Comparison of ENCODE assay signal across 22 cellular contexts in the genomic region with DNA sequence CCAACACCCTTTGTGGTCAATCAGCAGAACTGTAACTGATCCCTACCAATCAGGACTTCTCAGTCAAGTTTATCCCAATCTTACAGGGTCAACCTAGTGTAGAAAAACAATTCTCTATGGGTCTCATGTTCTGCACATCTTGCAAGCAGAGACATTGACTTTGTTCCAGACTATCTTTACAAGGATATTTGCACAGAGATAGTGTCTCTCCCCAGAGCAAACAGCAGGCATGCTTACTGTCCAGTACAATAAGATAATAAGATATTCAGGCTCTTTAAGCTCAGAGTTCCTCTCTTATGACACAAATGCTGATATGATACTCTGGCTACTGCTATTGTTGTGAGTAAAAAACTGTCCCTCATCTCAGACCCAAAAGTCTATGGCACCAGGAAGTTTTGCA. TPM values are rescaled to one million over a fixed set of nuclear protein-coding genes. Genes with fewer than 3 reads are reported as not detected.
"Had no signal": no experiment of that assay in that cellular context is flagged by ENCODE, and none has a peak within 500 bp of the region (broad histone marks: within the 10 kb centered on the region; RNA-seq: fewer than 3 reads in every experiment).

No MANE protein-coding gene starts in this region.

- H3K4me1 ChIP-seq: lower lobe of right lung, psoas muscle, tibial nerve, upper lobe of left lung had no signal

- ATAC-seq: effector memory CD8-positive, alpha-beta T cell; left ventricle myocardium superior; lower lobe of right lung; naive thymus-derived CD8-positive, alpha-beta T cell; psoas muscle; right cardiac atrium; stimulated activated naive B cell treated with anti-CD40 and anti-IgM and Interleukin-4, amounts not matched to agents 10 μg/mL and 1 μg/mL and 100 μg/mL, for 72 hours had no signal

- H3K9me3 ChIP-seq: lower lobe of right lung, psoas muscle, thoracic aorta, tibial nerve, upper lobe of left lung had no signal

- H3K4me3 ChIP-seq: lower lobe of right lung, psoas muscle, thoracic aorta, tibial nerve, upper lobe of left lung had no signal

- DNase-seq: cortex of kidney; effector memory CD8-positive, alpha-beta T cell; foreskin melanocyte; hypothalamus; immature natural killer cell; left ventricle myocardium superior; lower lobe of right lung; naive thymus-derived CD8-positive, alpha-beta T cell; nephron progenitor cell; nucleus accumbens; psoas muscle; right cardiac atrium; small intestine; stimulated activated CD4-positive, alpha-beta T cell treated with anti-CD3 and anti-CD28 coated beads, Interleukin-15, amount 100 ng/mL, for 24 hours; stimulated activated CD4-positive, alpha-beta T cell treated with anti-CD3 and anti-CD28 coated beads, Interleukin-2, amount 100 ng/mL, for 48 hours; stimulated activated naive B cell treated with anti-CD40 and anti-IgM and Interleukin-4, amounts not matched to agents 10 μg/mL and 1 μg/mL and 100 μg/mL, for 72 hours; upper lobe of left lung had no signal

- FAIRE-seq: endometrium, keratinocyte, small intestine, urothelium cell line had no signal

- H3K27me3 ChIP-seq: upper lobe of left lung had no signal

- H3K27ac ChIP-seq: lower lobe of right lung, psoas muscle, thoracic aorta, tibial nerve, upper lobe of left lung had no signal

RNA-seq across cellular contexts. Expression of a gene that starts 54.8 kb away (rescaled TPM):
- total RNA-seq: left ventricle myocardium superior, lower lobe of right lung had no signal
- polyA plus RNA-seq: naive thymus-derived CD8-positive, alpha-beta T cell had no signal
